In the genomic region with DNA sequence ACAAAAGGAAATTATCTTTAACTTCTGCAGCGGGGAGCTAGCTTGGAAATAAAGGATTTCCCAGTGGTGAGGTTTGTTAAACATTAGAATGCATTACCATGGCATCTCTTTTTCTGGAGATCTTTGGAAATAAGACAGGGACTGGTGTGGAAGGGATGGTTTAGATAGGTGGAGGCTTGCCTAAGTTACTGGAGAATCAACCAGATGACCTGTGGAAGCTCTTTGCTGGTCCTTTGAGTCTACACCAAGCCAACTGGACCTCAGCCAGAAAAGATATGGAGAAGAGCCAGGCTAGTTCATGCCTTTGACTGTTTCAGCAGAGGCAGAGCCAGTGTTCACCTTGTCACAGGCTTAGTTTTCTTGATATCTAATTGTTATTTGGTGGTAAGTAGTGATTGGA, we compare ENCODE assay signal across 18 cellular contexts.
DNase-seq lines count a peak whose midpoint lies in the region; ATAC-seq, FAIRE-seq and TF ChIP-seq lines count a peak whose summit lies in the region.
"Had no signal": no experiment of that assay in that cellular context is flagged by ENCODE, and none has a peak within 500 bp of the region (broad histone marks: within the 10 kb centered on the region; RNA-seq: fewer than 3 reads in every experiment).

No MANE protein-coding gene starts in this region.

- 63% methylated on average over 1 of the region's 1 CpG for WGBS in right cardiac atrium

- ATAC-seq in right cardiac atrium, result peak; percentile 71 to 80
- no peak for ATAC-seq in effector memory CD8-positive, alpha-beta T cell (replicated peaks)
- no peak for ATAC-seq in CD4-positive, alpha-beta T cell (ENCODE audit: poor library complexity)
- ATAC-seq: activated CD8-positive, alpha-beta memory T cell treated with anti-CD3 and anti-CD28 coated beads, Interleukin-2, amount 10 ng/mL, durations not matched to agents 7 days and 5 days; activated naive CD4-positive, alpha-beta T cell treated with anti-CD3 and anti-CD28 coated beads, Interleukin-2, amount 50 U/mL, for 72 hours; stimulated activated effector memory CD8-positive, alpha-beta T cell treated with anti-CD3 and anti-CD28 coated beads, Interleukin-12 subunit alpha, Interleukin-12 subunit beta, amount 100 ng/mL, for 72 hours had no signal

- no peak overlapping the region for H3K4me3 Mint-ChIP-seq in effector memory CD8-positive, alpha-beta T cell
- no peak overlapping the region for H3K4me3 Mint-ChIP-seq in CD4-positive, alpha-beta T cell
- H3K4me3 Mint-ChIP-seq: activated CD8-positive, alpha-beta memory T cell treated with anti-CD3 and anti-CD28 coated beads, Interleukin-2, amount 10 ng/mL, durations not matched to agents 7 days and 5 days; B cell; central memory CD8-positive, alpha-beta T cell; stimulated activated effector memory CD8-positive, alpha-beta T cell treated with anti-CD3 and anti-CD28 coated beads, Interleukin-12 subunit alpha, Interleukin-12 subunit beta, amount 100 ng/mL, for 72 hours had no signal

- POLR2A ChIA-PET in CD4-positive, alpha-beta T cell (lab: Charles Lee), result interaction anchor here (0.8 kb wide), 1 partner anchor 9 kb away, joined by 3 read pairs; no protein-coding TSS in a partner anchor

- H3K9me3 Mint-ChIP-seq in effector memory CD8-positive, alpha-beta T cell, result no peaks in the 10 kb centered on the region
- H3K9me3 Mint-ChIP-seq in CD4-positive, alpha-beta T cell, result no peaks in the 10 kb centered on the region
- H3K9me3 Mint-ChIP-seq: activated naive CD4-positive, alpha-beta T cell treated with anti-CD3 and anti-CD28 coated beads, Interleukin-2, amount 50 U/mL, for 72 hours; central memory CD8-positive, alpha-beta T cell; naive B cell; stimulated activated effector memory CD8-positive, alpha-beta T cell treated with anti-CD3 and anti-CD28 coated beads, Interleukin-12 subunit alpha, Interleukin-12 subunit beta, amount 100 ng/mL, for 72 hours had no signal

- H3K27me3 Mint-ChIP-seq in effector memory CD8-positive, alpha-beta T cell, result no peaks in the 10 kb centered on the region
- no peaks in the 10 kb centered on the region for H3K27me3 Mint-ChIP-seq in CD4-positive, alpha-beta T cell
- H3K27me3 Mint-ChIP-seq: B cell; central memory CD8-positive, alpha-beta T cell; naive B cell had no signal

- H3K27ac Mint-ChIP-seq in effector memory CD8-positive, alpha-beta T cell, result no peak overlapping the region
- H3K27ac Mint-ChIP-seq in CD4-positive, alpha-beta T cell, result no peak overlapping the region
- H3K27ac Mint-ChIP-seq: activated CD8-positive, alpha-beta memory T cell treated with anti-CD3 and anti-CD28 coated beads, Interleukin-2, amount 10 ng/mL, durations not matched to agents 7 days and 5 days; activated naive CD4-positive, alpha-beta T cell treated with anti-CD3 and anti-CD28 coated beads, Interleukin-2, amount 50 U/mL, for 72 hours; B cell; stimulated activated effector memory CD8-positive, alpha-beta T cell treated with anti-CD3 and anti-CD28 coated beads, Interleukin-12 subunit alpha, Interleukin-12 subunit beta, amount 100 ng/mL, for 72 hours had no signal

- no peaks in the 10 kb centered on the region for H3K4me1 ChIP-seq in right cardiac atrium (ENCODE audit: control insufficient read depth, insufficient read depth, low read length)

- peaks cover 3% of the 10 kb centered on the region for H3K36me3 Mint-ChIP-seq in effector memory CD8-positive, alpha-beta T cell (ENCODE audit: insufficient read depth)
- no peaks in the 10 kb centered on the region for H3K36me3 Mint-ChIP-seq in CD4-positive, alpha-beta T cell (ENCODE audit: low read depth)
- H3K36me3 Mint-ChIP-seq: activated naive CD4-positive, alpha-beta T cell treated with anti-CD3 and anti-CD28 coated beads, Interleukin-2, amount 50 U/mL, for 72 hours; naive B cell; stimulated activated effector memory CD8-positive, alpha-beta T cell treated with anti-CD3 and anti-CD28 coated beads, Interleukin-12 subunit alpha, Interleukin-12 subunit beta, amount 100 ng/mL, for 72 hours had no signal

- TF ChIP-seq CTCF in CD4-positive, alpha-beta T cell (IDR thresholded peaks at IDR 0.05), result no peak

- H3K27me3 ChIP-seq in right cardiac atrium (ENCODE audit: control insufficient read depth, insufficient read depth), result no peaks in the 10 kb centered on the region
- no peaks in the 10 kb centered on the region for H3K27me3 ChIP-seq in CD4-positive, alpha-beta T cell (ENCODE audit: control insufficient read depth, insufficient read depth, low read length)

- peaks cover 15 to 22% of the 10 kb centered on the region in 2 donors for H3K4me1 Mint-ChIP-seq in effector memory CD8-positive, alpha-beta T cell (ENCODE audit: low read depth in 2 of 2)
- peaks cover 16% of the 10 kb centered on the region for H3K4me1 Mint-ChIP-seq in CD4-positive, alpha-beta T cell (ENCODE audit: low read depth)

- TF ChIP-seq POLR2A in GM12891 (IDR thresholded peaks at IDR 0.05; ENCODE audit: low read depth, low read length), result no peak

- H3K27ac ChIP-seq in SK-N-MC, result peak overlapping the region; percentile 72
- H3K27ac ChIP-seq in right cardiac atrium (ENCODE audit: low read length), result no peak overlapping the region
- no peak overlapping the region for H3K27ac ChIP-seq in CD4-positive, alpha-beta T cell (ENCODE audit: low read depth, low read length)

- DNase-seq in COR-L47 (lab: John Stamatoyannopoulos, UW), result peak; percentile 57
- DNase-seq in M059J (ENCODE audit: low read depth), result peak; percentile 59
- DNase-seq in SK-N-MC (ENCODE audit: low read depth, low spot score), result no peak
- peak; percentile 30 to 57 (median 32) for DNase-seq in right cardiac atrium
- no peak for DNase-seq in effector memory CD8-positive, alpha-beta T cell
- DNase-seq in CD4-positive, alpha-beta T cell, result no peak
- no peak for DNase-seq in GM12891 (ENCODE audit: insufficient read length, low spot score)
- no peak for DNase-seq in NK-92 (lab: John Stamatoyannopoulos, UW; ENCODE audit: unreplicated experiment)
- DNase-seq: activated CD8-positive, alpha-beta memory T cell treated with anti-CD3 and anti-CD28 coated beads, Interleukin-2, amount 10 ng/mL, durations not matched to agents 7 days and 5 days; islet precursor cell; naive B cell; NK-92 treated with Interleukin-12 subunit alpha and Interleukin-12 subunit beta, amount 100 ng/mL, for 24 hours; stimulated activated CD4-positive, alpha-beta T cell treated with anti-CD3 and anti-CD28 coated beads, Interleukin-4, amount 100 ng/mL, for 4 hours had no signal

- FAIRE-seq in GM12891 (lab: Jason Lieb, UNC), result no peak
- FAIRE-seq: urothelium cell line had no signal

- H3K36me3 ChIP-seq in SK-N-MC (ENCODE audit: insufficient read depth, low read length), result no peaks in the 10 kb centered on the region

- intact Hi-C loops in right cardiac atrium (cut with DNase I), result no loop called here
- intact Hi-C loops in CD4-positive, alpha-beta T cell (cut with DNase I, micrococcal nuclease), result no loop called here

- H3K9me3 ChIP-seq in SK-N-MC (ENCODE audit: low read depth, low read length) (no peaks in the 10 kb centered on the region), right cardiac atrium (ENCODE audit: control insufficient read depth, low read length) (no peaks in the 10 kb centered on the region)
- no peaks in the 10 kb centered on the region for H3K9me3 ChIP-seq in CD4-positive, alpha-beta T cell (ENCODE audit: control insufficient read depth, low read length)

- peak overlapping the region; percentile 25; the same call in 1 of the 2 replicates for H3K4me3 ChIP-seq in SK-N-MC
- no peak overlapping the region for H3K4me3 ChIP-seq in right cardiac atrium (ENCODE audit: low read length)

- H3K9ac ChIP-seq in SK-N-MC (ENCODE audit: insufficient read length), result no peak overlapping the region

- CTCF ChIA-PET in CD4-positive, alpha-beta T cell (lab: Charles Lee), result no interaction called here

TF ChIP-seq in GM12891, 5 proteins besides CTCF, POLR2A, EP300 and RAD21:
- TF ChIP-seq PAX5 (IDR thresholded peaks at IDR 0.05; ENCODE audit: insufficient read depth, low read length, severe bottlenecking) (no peak), TAF1 (IDR thresholded peaks at IDR 0.05; ENCODE audit: low read depth, low read length) (no peak), SPI1 (IDR thresholded peaks at IDR 0.05; ENCODE audit: low read depth, low read length) (no peak), POU2F2 (IDR thresholded peaks at IDR 0.05; ENCODE audit: low read depth, low read length) (no peak), POLR2AphosphoS5 (IDR thresholded peaks at IDR 0.05; ENCODE audit: low read depth, low read length) (no peak)

Comparison
In these comparisons a context has a peak if more than half of its experiments do, and no peak if none do; other contexts are left out.
1. DNase-seq: peak in COR-L47 (single experiment), M059J (single experiment) and right cardiac atrium (3 of 3); none in SK-N-MC (single experiment), effector memory CD8-positive, alpha-beta T cell (0 of 3), CD4-positive, alpha-beta T cell (0 of 10), GM12891 (single experiment) and NK-92 (single experiment).
2. ATAC-seq: peak in right cardiac atrium (2 of 2); none in effector memory CD8-positive, alpha-beta T cell (single experiment) and CD4-positive, alpha-beta T cell (single experiment).